ENCODE assay signal across 1 cellular context in genomic region chr10:5805260-5805659, GRCh38.
TF ChIP-seq lines count a peak whose summit lies in the region.

No MANE protein-coding gene starts in this region.

TF ChIP-seq in HepG2, 621 proteins besides CTCF, POLR2A, EP300 and RAD21 (continued from another document):
- TF ChIP-seq CERS6 (CRISPR knock-in tag; IDR thresholded peaks at IDR 0.05) (no peak), CREBL2 (CRISPR knock-in tag; IDR thresholded peaks at IDR 0.05; ENCODE audit: borderline replicate concordance) (no peak), ETV6 (CRISPR knock-in tag; conservative IDR thresholded peaks at IDR 0.05) (no peak), ZFP1 (CRISPR knock-in tag; IDR thresholded peaks at IDR 0.05) (no peak)
